8 cellular contexts compared by ENCODE assay signal in genomic region chr14:77043177-77043983, GRCh38. TPM values are rescaled to one million over a fixed set of nuclear protein-coding genes. Genes with fewer than 3 reads are reported as not detected.
DNase-seq lines count a peak whose midpoint lies in the region; TF ChIP-seq lines count a peak whose summit lies in the region.

No MANE protein-coding gene starts in this region.

- in situ Hi-C loops in GM13976 (cut with MboI; ENCODE audit: low sequenced_read_pairs, unreplicated experiment) = loop anchor here (5.0 kb wide), 1 partner anchor 86 kb away; no protein-coding TSS in a partner anchor

- H3K4me3 ChIP-seq in OCI-LY7 (ENCODE audit: low read depth, low read length, poor library complexity, severe bottlenecking) (peak overlapping the region; percentile 7), hepatocyte (no peak overlapping the region), skin epidermis (no peak overlapping the region)

- H3K27me3 ChIP-seq in hepatocyte = no peaks in the 10 kb centered on the region

- TF ChIP-seq CTCF in GM13976 (IDR thresholded peaks at IDR 0.05; ENCODE audit: borderline replicate concordance, control extremely low read depth, extremely low read depth, insufficient read depth, missing control alignments) = no peak
- TF ChIP-seq CTCF in OCI-LY7 (conservative IDR thresholded peaks at IDR 0.05; ENCODE audit: low read length) = no peak
- TF ChIP-seq CTCF in hepatocyte (IDR thresholded peaks at IDR 0.05; ENCODE audit: poor library complexity) = no peak

- WGBS in hepatocyte (ENCODE audit: low lambda C conversion rate, missing lambda C conversion rate) = 47% methylated on average over 10 of the region's 10 CpGs

- H2AFZ ChIP-seq in OCI-LY7 (ENCODE audit: low read length) (peak overlapping the region; percentile 6; the same call in 1 of the 2 replicates), hepatocyte (no peak overlapping the region)

- H3K9me3 ChIP-seq in OCI-LY7 (ENCODE audit: low read length) (no peaks in the 10 kb centered on the region), hepatocyte (ENCODE audit: low read depth) (no peaks in the 10 kb centered on the region)

- POLR2A ChIA-PET in OCI-LY7 (lab: Charles Lee) = interaction anchor here (0.6 to 4.3 kb wide), 3 partner anchors 14 to 462 kb away, joined by 3 to 56 read pairs (median 3); partner anchors contain the start of gene IRF2BPL

- H3K36me3 ChIP-seq in OCI-LY7 (ENCODE audit: insufficient read depth, low read length) (no peaks in the 10 kb centered on the region), hepatocyte (replicated peaks; ENCODE audit: insufficient read depth, low read depth) (no peaks in the 10 kb centered on the region)

- intact Hi-C loops in OCI-LY7 (cut with micrococcal nuclease; ENCODE audit: unreplicated experiment) = no loop called here

- H3K9me2 ChIP-seq in OCI-LY7 (ENCODE audit: insufficient read depth, low read length) (no peaks in the 10 kb centered on the region), hepatocyte (replicated peaks; ENCODE audit: insufficient read depth) (no peaks in the 10 kb centered on the region)

- CTCF ChIA-PET in OCI-LY7 (lab: Charles Lee; ENCODE audit: unreplicated experiment) = interaction anchor here (1.4 kb wide), 1 partner anchor 127 kb away, joined by 3 read pairs; no protein-coding TSS in a partner anchor

- H4K20me1 ChIP-seq in OCI-LY7 (ENCODE audit: insufficient read depth, low read length) (no peaks in the 10 kb centered on the region), hepatocyte (ENCODE audit: insufficient read depth, poor library complexity, severe bottlenecking) (no peaks in the 10 kb centered on the region)

- H3K27ac ChIP-seq in OCI-LY7 (ENCODE audit: low read depth, low read length, poor library complexity, severe bottlenecking) (no peak overlapping the region), hepatocyte (peak overlapping the region; percentile 96), skin epidermis (peak overlapping the region in 20 of 21 experiments; percentile 73 to 100 (median 86))

- H3K79me2 ChIP-seq in OCI-LY7 (ENCODE audit: insufficient read depth, low read depth, low read length) = no peaks in the 10 kb centered on the region
- H3K79me2 ChIP-seq in hepatocyte = no peaks in the 10 kb centered on the region

- H3K4me2 ChIP-seq in OCI-LY7 (ENCODE audit: low read length) (peak overlapping the region; percentile 71), hepatocyte (peak overlapping the region; percentile 74)

- DNase-seq in GM13976 (ENCODE audit: low spot score) (peak; percentile 38), OCI-LY7 (ENCODE audit: low spot score) (no peak), amniotic epithelial cell (ENCODE audit: low read depth) (peak; percentile 93), hepatocyte (ENCODE audit: low spot score) (no peak), RKO (ENCODE audit: low spot score) (no peak), NCI-H524 (lab: John Stamatoyannopoulos, UW) (no peak)
- no peak for DNase-seq in effector CD8-positive, alpha-beta T cell (lab: John Stamatoyannopoulos, UW)

- BruUV-seq in OCI-LY7 (replicated peaks; lab: Mats Ljungman, UMichigan) = no TSS peak

- peaks cover 55% of the 10 kb centered on the region for H3K4me1 ChIP-seq in OCI-LY7 (ENCODE audit: insufficient read depth, low read length, poor library complexity, severe bottlenecking)
- peaks cover 63% of the 10 kb centered on the region for H3K4me1 ChIP-seq in hepatocyte (ENCODE audit: insufficient read depth)

RNA-seq across cellular contexts. Expression of gene IRF2BPL, which starts 14.9 kb away (rescaled TPM):
- total RNA-seq in OCI-LY7 (2014; rRNA removed; shearing (Covaris generic)) = 18.8 and 25.8 TPM in 2 replicates
- total RNA-seq in OCI-LY7 (2022) = 23.7 and 23.8 TPM in 2 replicates
- 26.8 and 34.5 TPM in 2 replicates for total RNA-seq in hepatocyte
- 38.9 and 52.1 TPM in 2 replicates for polyA plus RNA-seq in hepatocyte

RNA-seq across cellular contexts. Expression of gene CIPC, which starts 54.7 kb away (rescaled TPM):
- 31.7 and 43.4 TPM in 2 replicates for total RNA-seq in OCI-LY7 (2014; rRNA removed; shearing (Covaris generic))
- total RNA-seq in OCI-LY7 (2022) (20.9 and 24.1 TPM in 2 replicates), hepatocyte (25.6 and 29.6 TPM in 2 replicates)
- polyA plus RNA-seq in hepatocyte = 9.6 and 10.5 TPM in 2 replicates

Comparison
In these comparisons a context has a peak if more than half of its experiments do, and no peak if none do; other contexts are left out.
1. DNase-seq: peak in GM13976 (single experiment) and amniotic epithelial cell (single experiment); none in OCI-LY7 (single experiment), hepatocyte (single experiment), RKO (single experiment), NCI-H524 (0 of 2) and effector CD8-positive, alpha-beta T cell (single experiment).